In genomic region chr9:125329978-125330377, GRCh38 we compare ENCODE assay signal across 10 cellular contexts.
"Had no signal": no experiment of that assay in that cellular context is flagged by ENCODE, and none has a peak within 500 bp of the region (broad histone marks: within the 10 kb centered on the region; RNA-seq: fewer than 3 reads in every experiment).

No MANE protein-coding gene starts in this region.

- H3K27me3 Mint-ChIP-seq: activated naive CD4-positive, alpha-beta T cell treated with anti-CD3 and anti-CD28 coated beads, Interleukin-2, amount 50 U/mL, for 24 hours had no signal

- ATAC-seq: gastroesophageal sphincter had no signal

- H3K4me3 Mint-ChIP-seq: activated naive CD4-positive, alpha-beta T cell treated with anti-CD3 and anti-CD28 coated beads, Interleukin-2, amount 50 U/mL, for 24 hours; mesothelial cell of epicardium had no signal

- H3K27ac ChIP-seq: gastroesophageal sphincter, right atrium auricular region, stomach had no signal

- H2AFZ ChIP-seq: neural progenitor cell had no signal

- H3K9me3 ChIP-seq: gastroesophageal sphincter, right atrium auricular region, stomach had no signal

- H3K9me3 Mint-ChIP-seq: activated naive CD4-positive, alpha-beta T cell treated with anti-CD3 and anti-CD28 coated beads, Interleukin-2, amount 50 U/mL, for 24 hours; mesothelial cell of epicardium had no signal

- H3K4me2 ChIP-seq: neural progenitor cell had no signal

- DNase-seq: kidney, posterior cingulate gyrus, small intestine, stomach, T-helper 2 cell had no signal

- H3K27me3 ChIP-seq: gastroesophageal sphincter, neural progenitor cell, right atrium auricular region, stomach had no signal

- H3K9ac ChIP-seq: neural progenitor cell had no signal

- H3K4me3 ChIP-seq: gastroesophageal sphincter, neural progenitor cell, right atrium auricular region, stomach had no signal

- H3K27ac Mint-ChIP-seq: activated naive CD4-positive, alpha-beta T cell treated with anti-CD3 and anti-CD28 coated beads, Interleukin-2, amount 50 U/mL, for 24 hours had no signal

- H3K4me1 ChIP-seq: gastroesophageal sphincter, right atrium auricular region had no signal
